Comparison of ENCODE assay signal across 16 cellular contexts in genomic region chr3:76859596-76859995, GRCh38.
DNase-seq lines count a peak whose midpoint lies in the region; ATAC-seq and TF ChIP-seq lines count a peak whose summit lies in the region.
"Had no signal": no experiment of that assay in that cellular context is flagged by ENCODE, and none has a peak within 500 bp of the region (broad histone marks: within the 10 kb centered on the region; RNA-seq: fewer than 3 reads in every experiment).

No MANE protein-coding gene starts in this region.

- no peaks in the 10 kb centered on the region for H3K36me3 ChIP-seq in BLaER1 treated with 17β-estradiol and CSF1 and Interleukin-3, amounts not matched to agents 10 nM and 100 nM
- H3K36me3 ChIP-seq in Loucy (ENCODE audit: insufficient read depth, low read length) (no peaks in the 10 kb centered on the region), brain microvascular endothelial cell (replicated peaks) (no peaks in the 10 kb centered on the region), aorta (ENCODE audit: control insufficient read depth in 1 of 2, insufficient read depth in 2 of 2, low read length in 1 of 2) (no peaks in the 10 kb centered on the region)
- H3K36me3 ChIP-seq: uterus had no signal

- no peak for TF ChIP-seq CTCF in Loucy (conservative IDR thresholded peaks at IDR 0.05; ENCODE audit: low read length)
- no peak for TF ChIP-seq CTCF in brain microvascular endothelial cell (IDR thresholded peaks at IDR 0.05; ENCODE audit: low read depth, low read length, missing control alignments)
- TF ChIP-seq CTCF in GM13976 (IDR thresholded peaks at IDR 0.05; ENCODE audit: borderline replicate concordance, control extremely low read depth, extremely low read depth, insufficient read depth, missing control alignments), result no peak

- H3K4me3 Mint-ChIP-seq in activated CD4-positive, alpha-beta T cell treated with anti-CD3 and anti-CD28 coated beads, Interleukin-2, amount 10 ng/mL, durations not matched to agents 7 days and 5 days, result no peak overlapping the region
- H3K4me3 Mint-ChIP-seq in activated T-cell treated with anti-CD3 and anti-CD28 coated beads, Interleukin-2, amount 50 U/mL, for 4 hours, result no peak overlapping the region
- H3K4me3 Mint-ChIP-seq: immature natural killer cell, nephron had no signal

- intact Hi-C loops in aorta (cut with DNase I), result no loop called here

- H3K4me3 ChIP-seq in BLaER1 treated with 17β-estradiol and CSF1 and Interleukin-3, amounts not matched to agents 10 nM and 100 nM, result no peak overlapping the region
- H3K4me3 ChIP-seq in Loucy (ENCODE audit: low read length, poor library complexity, severe bottlenecking) (peak overlapping the region; percentile 33), brain microvascular endothelial cell (ENCODE audit: low read depth, low read length) (no peak overlapping the region), aorta (ENCODE audit: low read length in 2 of 2) (no peak overlapping the region)
- H3K4me3 ChIP-seq: uterus had no signal

- WGBS in aorta, 2 donors, result 87 to 91% methylated on average over 3 of the region's 3 CpGs

- ATAC-seq in GM21619 (IDR thresholded peaks at IDR 0.05; ENCODE audit: unreplicated experiment), result peak; percentile 52
- no peak for ATAC-seq in aorta (ENCODE audit: low FRiP score)
- no peak for ATAC-seq in activated T-cell treated with anti-CD3 and anti-CD28 coated beads, Interleukin-2, amount 50 U/mL, for 4 hours

- H3K9ac ChIP-seq in BLaER1 treated with 17β-estradiol and CSF1 and Interleukin-3, amounts not matched to agents 10 nM and 100 nM, result no peak overlapping the region
- H3K9ac ChIP-seq in Loucy (ENCODE audit: low read depth, low read length, poor library complexity, severe bottlenecking), result peak overlapping the region; percentile 58

- H4K20me1 ChIP-seq in BLaER1 treated with 17β-estradiol and CSF1 and Interleukin-3, amounts not matched to agents 10 nM and 100 nM, result no peaks in the 10 kb centered on the region
- no peaks in the 10 kb centered on the region for H4K20me1 ChIP-seq in Loucy (ENCODE audit: insufficient read depth, low read length, poor library complexity, severe bottlenecking)

- H3K4me2 ChIP-seq in BLaER1 treated with 17β-estradiol and CSF1 and Interleukin-3, amounts not matched to agents 10 nM and 100 nM, result peak overlapping the region in 6 of 11 experiments; percentile 14 to 45 (median 28); a peak in 9 of 22 replicates
- peak overlapping the region; percentile 54 for H3K4me2 ChIP-seq in Loucy (ENCODE audit: low read depth, low read length, poor library complexity, severe bottlenecking)

- no peaks in the 10 kb centered on the region for H3K9me2 ChIP-seq in Loucy (replicated peaks; ENCODE audit: low read depth, low read length)

- CTCF ChIA-PET in activated CD4-positive, alpha-beta T cell treated with anti-CD3 and anti-CD28 coated beads, Interleukin-2, amount 10 ng/mL, durations not matched to agents 7 days and 5 days (lab: Charles Lee), result no interaction called here

- no peaks in the 10 kb centered on the region for H3K9me3 Mint-ChIP-seq in activated CD4-positive, alpha-beta T cell treated with anti-CD3 and anti-CD28 coated beads, Interleukin-2, amount 10 ng/mL, durations not matched to agents 7 days and 5 days
- peaks cover 34% of the 10 kb centered on the region for H3K9me3 Mint-ChIP-seq in activated T-cell treated with anti-CD3 and anti-CD28 coated beads, Interleukin-2, amount 50 U/mL, for 4 hours
- H3K9me3 Mint-ChIP-seq: nephron had no signal

- peaks cover 0 to 12% (median 2%) of the 10 kb centered on the region in 10 experiments; a peak in 7 of 20 replicates for H3K4me1 ChIP-seq in BLaER1 treated with 17β-estradiol and CSF1 and Interleukin-3, amounts not matched to agents 10 nM and 100 nM
- H3K4me1 ChIP-seq in Loucy (ENCODE audit: insufficient read depth, low read length, poor library complexity, severe bottlenecking) (peaks cover 36% of the 10 kb centered on the region), aorta (ENCODE audit: control insufficient read depth in 1 of 2, insufficient read depth in 2 of 2, low read length in 2 of 2) (no peaks in the 10 kb centered on the region)
- H3K4me1 ChIP-seq: uterus had no signal

- H3K27ac ChIP-seq in BLaER1 treated with 17β-estradiol and CSF1 and Interleukin-3, amounts not matched to agents 10 nM and 100 nM, result peak overlapping the region in 3 of 11 experiments; percentile 14 to 53 (median 50); a peak in 5 of 22 replicates
- H3K27ac ChIP-seq in brain microvascular endothelial cell (no peak overlapping the region), aorta (ENCODE audit: low read depth in 1 of 2, low read length in 2 of 2) (no peak overlapping the region)
- H3K27ac ChIP-seq: uterus had no signal

- H3K36me3 Mint-ChIP-seq in activated CD4-positive, alpha-beta T cell treated with anti-CD3 and anti-CD28 coated beads, Interleukin-2, amount 10 ng/mL, durations not matched to agents 7 days and 5 days (ENCODE audit: low read depth), result no peaks in the 10 kb centered on the region
- no peaks in the 10 kb centered on the region for H3K36me3 Mint-ChIP-seq in activated T-cell treated with anti-CD3 and anti-CD28 coated beads, Interleukin-2, amount 50 U/mL, for 4 hours (ENCODE audit: insufficient read depth)

- H2AFZ ChIP-seq in Loucy (ENCODE audit: low read length), result 0 out of 2 replicates have a peak overlapping the region, but pooled peaks have one; percentile 21

- no peaks in the 10 kb centered on the region for H3K4me1 Mint-ChIP-seq in activated CD4-positive, alpha-beta T cell treated with anti-CD3 and anti-CD28 coated beads, Interleukin-2, amount 10 ng/mL, durations not matched to agents 7 days and 5 days
- no peaks in the 10 kb centered on the region for H3K4me1 Mint-ChIP-seq in activated T-cell treated with anti-CD3 and anti-CD28 coated beads, Interleukin-2, amount 50 U/mL, for 4 hours (ENCODE audit: low read depth)
- H3K4me1 Mint-ChIP-seq: immature natural killer cell, nephron had no signal

- in situ Hi-C loops in brain microvascular endothelial cell (cut with HindIII; ENCODE audit: low pct_ligation_motif_present, low sequenced_read_pairs), result no loop called here
- in situ Hi-C loops in GM13976 (cut with MboI; ENCODE audit: low sequenced_read_pairs, unreplicated experiment), result no loop called here

- H3K27me3 ChIP-seq in BLaER1 treated with 17β-estradiol and CSF1 and Interleukin-3, amounts not matched to agents 10 nM and 100 nM, result no peaks in the 10 kb centered on the region
- no peaks in the 10 kb centered on the region for H3K27me3 ChIP-seq in Loucy (ENCODE audit: insufficient read depth, low read length, poor library complexity, severe bottlenecking)
- H3K27me3 ChIP-seq in brain microvascular endothelial cell (replicated peaks), result no peaks in the 10 kb centered on the region
- no peaks in the 10 kb centered on the region for H3K27me3 ChIP-seq in aorta (ENCODE audit: control insufficient read depth in 1 of 2, insufficient read depth in 2 of 2, low read length in 1 of 2)
- H3K27me3 ChIP-seq: uterus had no signal

- no peaks in the 10 kb centered on the region for H3K27me3 Mint-ChIP-seq in activated CD4-positive, alpha-beta T cell treated with anti-CD3 and anti-CD28 coated beads, Interleukin-2, amount 10 ng/mL, durations not matched to agents 7 days and 5 days
- H3K27me3 Mint-ChIP-seq in activated T-cell treated with anti-CD3 and anti-CD28 coated beads, Interleukin-2, amount 50 U/mL, for 4 hours (ENCODE audit: low read depth), result no peaks in the 10 kb centered on the region

- peaks cover 4% of the 10 kb centered on the region; the same call in 1 of the 2 replicates for H3F3A ChIP-seq in Loucy (ENCODE audit: low read depth)

- POLR2A ChIA-PET in activated CD4-positive, alpha-beta T cell treated with anti-CD3 and anti-CD28 coated beads, Interleukin-2, amount 10 ng/mL, durations not matched to agents 7 days and 5 days (lab: Charles Lee), result interaction anchor here (0.6 kb wide), 1 partner anchor 1173 kb away, joined by 3 read pairs; no protein-coding TSS in a partner anchor

- no peak overlapping the region for H3K27ac Mint-ChIP-seq in activated CD4-positive, alpha-beta T cell treated with anti-CD3 and anti-CD28 coated beads, Interleukin-2, amount 10 ng/mL, durations not matched to agents 7 days and 5 days
- H3K27ac Mint-ChIP-seq: immature natural killer cell, nephron had no signal

- no peaks in the 10 kb centered on the region for H3K79me2 ChIP-seq in Loucy (ENCODE audit: insufficient read depth, low read length)

- DNase-seq in brain microvascular endothelial cell (peak; percentile 12), aorta (no peak), GM13976 (ENCODE audit: low spot score) (no peak)
- DNase-seq in activated CD4-positive, alpha-beta T cell treated with anti-CD3 and anti-CD28 coated beads, Interleukin-2, amount 10 ng/mL, durations not matched to agents 7 days and 5 days, result no peak
- DNase-seq in activated T-cell treated with anti-CD3 and anti-CD28 coated beads, Interleukin-2, amount 50 U/mL, for 4 hours, result no peak
- DNase-seq: activated CD8-positive, alpha-beta memory T cell treated with anti-CD3 and anti-CD28 coated beads, Interleukin-2, amount 50 U/mL, for 4 hours; activated naive CD4-positive, alpha-beta T cell treated with anti-CD3 and anti-CD28 coated beads, Interleukin-2, amount 50 U/mL, for 16 hours; immature natural killer cell; NCI-H2227 treated with DMSO at 0.1 percent for 48 hours; SHP77 treated with DMSO at 0.1 percent for 48 hours; T-helper 2 cell; uterus had no signal

- H3K9me3 ChIP-seq in BLaER1 treated with 17β-estradiol and CSF1 and Interleukin-3, amounts not matched to agents 10 nM and 100 nM (replicated peaks in 1 of 11), result no peaks in the 10 kb centered on the region
- no peaks in the 10 kb centered on the region for H3K9me3 ChIP-seq in Loucy (ENCODE audit: insufficient read depth, low read depth, low read length)
- H3K9me3 ChIP-seq in aorta (ENCODE audit: control insufficient read depth, low read length), result no peaks in the 10 kb centered on the region
- H3K9me3 ChIP-seq: uterus had no signal
